ENCODE assay signal across 16 cellular contexts in genomic region chr6:113813207-113813606, GRCh38. TPM values are rescaled to one million over a fixed set of nuclear protein-coding genes. Genes with fewer than 3 reads are reported as not detected.
DNase-seq lines count a peak whose midpoint lies in the region; FAIRE-seq and TF ChIP-seq lines count a peak whose summit lies in the region.
"Had no signal": no experiment of that assay in that cellular context is flagged by ENCODE, and none has a peak within 500 bp of the region (broad histone marks: within the 10 kb centered on the region; RNA-seq: fewer than 3 reads in every experiment).

No MANE protein-coding gene starts in this region.

- peak overlapping the region; percentile 92 for H3K27ac Mint-ChIP-seq in chondrocyte (ENCODE audit: unreplicated experiment)
- H3K27ac Mint-ChIP-seq in activated naive CD8-positive, alpha-beta T cell treated with anti-CD3 and anti-CD28 coated beads for 36 hours = no peak overlapping the region
- H3K27ac Mint-ChIP-seq: activated CD8-positive, alpha-beta memory T cell treated with anti-CD3 and anti-CD28 coated beads, Interleukin-2, amount 10 ng/mL, durations not matched to agents 7 days and 5 days; activated naive CD8-positive, alpha-beta T cell treated with anti-CD3 and anti-CD28 coated beads, Interleukin-2, amount 10 ng/mL, durations not matched to agents 7 days and 5 days had no signal

- no peak overlapping the region for H3K4me3 Mint-ChIP-seq in chondrocyte (ENCODE audit: unreplicated experiment)
- H3K4me3 Mint-ChIP-seq in activated naive CD8-positive, alpha-beta T cell treated with anti-CD3 and anti-CD28 coated beads for 36 hours = no peak overlapping the region
- H3K4me3 Mint-ChIP-seq: activated CD8-positive, alpha-beta memory T cell treated with anti-CD3 and anti-CD28 coated beads, Interleukin-2, amount 10 ng/mL, durations not matched to agents 7 days and 5 days; activated naive CD8-positive, alpha-beta T cell treated with anti-CD3 and anti-CD28 coated beads, Interleukin-2, amount 10 ng/mL, durations not matched to agents 7 days and 5 days had no signal

- peak; percentile 74 for DNase-seq in AG08395 (ENCODE audit: low spot score)
- DNase-seq in HTR-8/SVneo (ENCODE audit: insufficient read length, low spot score) = peak; percentile 23
- DNase-seq in chondrocyte (ENCODE audit: low spot score) = no peak
- DNase-seq in myocyte (ENCODE audit: low read depth) = peak; percentile 80
- no peak for DNase-seq in activated naive CD8-positive, alpha-beta T cell treated with anti-CD3 and anti-CD28 coated beads for 36 hours
- DNase-seq in putamen (ENCODE audit: low spot score) = no peak
- DNase-seq in HuH-7.5 (ENCODE audit: low spot score) = no peak
- no peak for DNase-seq in dermis blood vessel endothelial cell
- DNase-seq: activated CD8-positive, alpha-beta memory T cell treated with anti-CD3 and anti-CD28 coated beads, Interleukin-2, amount 10 ng/mL, durations not matched to agents 7 days and 5 days; activated naive CD8-positive, alpha-beta T cell treated with anti-CD3 and anti-CD28 coated beads, Interleukin-2, amount 10 ng/mL, durations not matched to agents 7 days and 5 days; AML-193; DMS79 treated with DMSO at 0.1 percent for 48 hours; effector CD4-positive, alpha-beta T cell; hippocampal formation; lower lobe of right lung; NCI-H526 treated with DMSO at 0.1 percent for 48 hours had no signal

- H3K36me3 Mint-ChIP-seq in chondrocyte (ENCODE audit: low read depth) = no peaks in the 10 kb centered on the region
- no peaks in the 10 kb centered on the region for H3K36me3 Mint-ChIP-seq in activated naive CD8-positive, alpha-beta T cell treated with anti-CD3 and anti-CD28 coated beads for 36 hours
- H3K36me3 Mint-ChIP-seq: activated CD8-positive, alpha-beta memory T cell treated with anti-CD3 and anti-CD28 coated beads, Interleukin-2, amount 10 ng/mL, durations not matched to agents 7 days and 5 days; activated naive CD8-positive, alpha-beta T cell treated with anti-CD3 and anti-CD28 coated beads, Interleukin-2, amount 10 ng/mL, durations not matched to agents 7 days and 5 days had no signal

- peaks cover 25% of the 10 kb centered on the region for H3K4me1 Mint-ChIP-seq in chondrocyte (ENCODE audit: low read depth)
- H3K4me1 Mint-ChIP-seq in activated naive CD8-positive, alpha-beta T cell treated with anti-CD3 and anti-CD28 coated beads for 36 hours = peaks cover 10% of the 10 kb centered on the region
- H3K4me1 Mint-ChIP-seq: activated CD8-positive, alpha-beta memory T cell treated with anti-CD3 and anti-CD28 coated beads, Interleukin-2, amount 10 ng/mL, durations not matched to agents 7 days and 5 days had no signal

- H3K9me3 Mint-ChIP-seq in chondrocyte (ENCODE audit: low read depth) = peaks cover 10% of the 10 kb centered on the region
- no peaks in the 10 kb centered on the region for H3K9me3 Mint-ChIP-seq in activated naive CD8-positive, alpha-beta T cell treated with anti-CD3 and anti-CD28 coated beads for 36 hours
- H3K9me3 Mint-ChIP-seq: activated naive CD8-positive, alpha-beta T cell treated with anti-CD3 and anti-CD28 coated beads, Interleukin-2, amount 10 ng/mL, durations not matched to agents 7 days and 5 days had no signal

- no peaks in the 10 kb centered on the region for H3K27me3 Mint-ChIP-seq in chondrocyte (ENCODE audit: low read depth)
- peaks cover 11% of the 10 kb centered on the region for H3K27me3 Mint-ChIP-seq in activated naive CD8-positive, alpha-beta T cell treated with anti-CD3 and anti-CD28 coated beads for 36 hours

- TF ChIP-seq CTCF in chondrocyte (IDR thresholded peaks at IDR 0.05) = no peak

- no peak for FAIRE-seq in HTR-8/SVneo (lab: Jason Lieb, UNC)

RNA-seq across cellular contexts. Expression of gene MARCKS, which starts 43.9 kb away (rescaled TPM):
- total RNA-seq in chondrocyte = 256 to 322 TPM (median 257 TPM) in 3 replicates
- total RNA-seq in myocyte = 89.0 and 103 TPM in 2 replicates
- polyA plus RNA-seq in myocyte (2012) = 108 TPM
- under 1 TPM; 0.62 to 0.70 TPM for total RNA-seq in activated naive CD8-positive, alpha-beta T cell treated with anti-CD3 and anti-CD28 coated beads for 36 hours
- 311 and 333 TPM in 2 replicates for total RNA-seq in dermis blood vessel endothelial cell

Comparison
In these comparisons a context has a peak if more than half of its experiments do, and no peak if none do; other contexts are left out.
1. DNase-seq: peak in AG08395 (single experiment), HTR-8/SVneo (single experiment) and myocyte (single experiment); none in chondrocyte (single experiment), activated naive CD8-positive, alpha-beta T cell treated with anti-CD3 and anti-CD28 coated beads for 36 hours (single experiment), putamen (single experiment), HuH-7.5 (single experiment) and dermis blood vessel endothelial cell (single experiment).
2. RNA of gene MARCKS, which starts 43.9 kb away (total RNA-seq): 311 to 333 TPM in dermis blood vessel endothelial cell, 256 to 322 TPM in chondrocyte and 89.0 to 103 TPM in myocyte; 0.62 to 0.70 TPM in activated naive CD8-positive, alpha-beta T cell treated with anti-CD3 and anti-CD28 coated beads for 36 hours; every median in the first group is over 10 times any median in the second.